In the genomic region with DNA sequence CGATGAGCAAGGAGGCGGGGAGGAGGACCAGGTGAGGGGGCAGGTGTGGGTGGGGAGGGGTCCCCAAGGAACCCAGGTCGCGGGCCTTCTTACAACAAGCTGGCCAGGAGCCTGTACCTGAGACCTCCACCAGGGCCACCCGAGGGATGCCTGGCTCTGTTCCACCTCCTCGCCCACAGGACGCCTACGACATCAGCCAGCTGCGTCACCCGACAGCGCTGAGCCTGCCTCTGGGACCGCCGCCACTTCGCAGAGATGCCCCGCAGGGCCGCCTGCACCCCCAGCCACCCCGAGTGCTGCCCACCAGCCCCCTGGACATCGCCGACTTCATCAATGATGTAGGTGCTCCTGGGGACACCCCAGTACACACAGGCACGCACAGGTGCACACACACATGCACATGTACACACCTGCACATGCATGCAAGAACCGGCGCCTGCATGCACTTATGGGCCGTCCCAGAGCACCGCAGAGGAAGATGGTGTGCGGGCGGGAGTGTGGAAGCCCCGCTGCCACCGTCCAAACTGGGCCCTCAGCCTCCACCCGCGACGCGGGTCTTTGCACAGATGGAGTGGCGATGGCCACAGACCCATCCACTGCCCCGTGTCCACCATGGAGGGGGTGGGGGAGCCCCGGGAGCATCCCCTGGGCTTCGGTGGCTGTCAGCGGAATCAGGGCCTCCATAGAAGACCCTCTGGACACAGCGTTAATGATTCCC, we compare ENCODE assay signal across 17 cellular contexts. TPM values are rescaled to one million over a fixed set of nuclear protein-coding genes. Genes with fewer than 3 reads are reported as not detected.
A peak's percentile ranks its signal among the peaks of the same experiment; 100 is the strongest.
DNase-seq lines count a peak whose midpoint lies in the region; ATAC-seq and TF ChIP-seq lines count a peak whose summit lies in the region.
"Had no signal": no experiment of that assay in that cellular context is flagged by ENCODE, and none has a peak within 500 bp of the region (broad histone marks: within the 10 kb centered on the region; RNA-seq: fewer than 3 reads in every experiment).

No MANE protein-coding gene starts in this region.

- 90% methylated on average over 26 of the region's 38 CpGs for WGBS in hepatocyte (ENCODE audit: low lambda C conversion rate, missing lambda C conversion rate)

- H3K9ac ChIP-seq in HUES6 (ENCODE audit: low read length) = no peak overlapping the region

- H3K4me2 ChIP-seq in hepatocyte = no peak overlapping the region

- CTCF ChIA-PET in MCF 10A (lab: Yijun Ruan, JAX) = interaction anchor here (0.6 kb wide), 1 partner anchor 485 kb away, joined by 3 read pairs; no protein-coding TSS in a partner anchor

- peaks cover 4% of the 10 kb centered on the region for H3K36me3 Mint-ChIP-seq in MCF 10A (ENCODE audit: insufficient read depth, unreplicated experiment)
- no peaks in the 10 kb centered on the region for H3K36me3 Mint-ChIP-seq in stimulated activated naive B cell treated with anti-CD40 and anti-IgM and Interleukin-4, amounts not matched to agents 10 μg/mL and 1 μg/mL and 100 μg/mL, for 72 hours
- H3K36me3 Mint-ChIP-seq: naive thymus-derived CD4-positive, alpha-beta T cell; T-cell had no signal

- no TSS peak for BruUV-seq in MCF 10A (replicated peaks; lab: Mats Ljungman, UMichigan)

- H3K9me2 ChIP-seq in hepatocyte (replicated peaks; ENCODE audit: insufficient read depth) = no peaks in the 10 kb centered on the region

- H4K20me1 ChIP-seq in hepatocyte (ENCODE audit: insufficient read depth, poor library complexity, severe bottlenecking) = no peaks in the 10 kb centered on the region

- H3K4me1 Mint-ChIP-seq in MCF 10A (ENCODE audit: insufficient read depth, unreplicated experiment) = no peaks in the 10 kb centered on the region
- peaks cover 0 to 1% of the 10 kb centered on the region in 2 donors for H3K4me1 Mint-ChIP-seq in stimulated activated naive B cell treated with anti-CD40 and anti-IgM and Interleukin-4, amounts not matched to agents 10 μg/mL and 1 μg/mL and 100 μg/mL, for 72 hours
- H3K4me1 Mint-ChIP-seq: activated CD4-positive, alpha-beta T cell treated with anti-CD3 and anti-CD28 coated beads, Interleukin-2, amount 10 ng/mL, durations not matched to agents 24 days and 14 days had no signal

- TF ChIP-seq CTCF in breast epithelium (IDR thresholded peaks at IDR 0.05) = no peak
- no peak for TF ChIP-seq CTCF in MCF 10A (IDR thresholded peaks at IDR 0.05; ENCODE audit: unreplicated experiment)
- TF ChIP-seq CTCF in hepatocyte (IDR thresholded peaks at IDR 0.05; ENCODE audit: poor library complexity) = no peak

- no peaks in the 10 kb centered on the region for H3K36me3 ChIP-seq in breast epithelium
- no peaks in the 10 kb centered on the region for H3K36me3 ChIP-seq in HUES6 (ENCODE audit: control insufficient read depth, insufficient read depth, low read length)
- no peaks in the 10 kb centered on the region for H3K36me3 ChIP-seq in hepatocyte (replicated peaks; ENCODE audit: insufficient read depth, low read depth)
- no peaks in the 10 kb centered on the region for H3K36me3 ChIP-seq in effector memory CD4-positive, alpha-beta T cell (ENCODE audit: control insufficient read depth, insufficient read depth, low read length)
- H3K36me3 ChIP-seq: sigmoid colon had no signal

- peak overlapping the region in 2 of 3 donors; percentile 13 to 42 for H3K4me3 ChIP-seq in breast epithelium
- peak overlapping the region; percentile 55 for H3K4me3 ChIP-seq in HUES6 (ENCODE audit: low read depth, low read length)
- no peak overlapping the region for H3K4me3 ChIP-seq in hepatocyte
- H3K4me3 ChIP-seq in effector memory CD4-positive, alpha-beta T cell (ENCODE audit: insufficient read depth, low read depth, low read length, poor library complexity, severe bottlenecking) = no peak overlapping the region
- H3K4me3 ChIP-seq: body of pancreas, gastrocnemius medialis, sigmoid colon had no signal

- POLR2A ChIA-PET in MCF 10A (lab: Yijun Ruan, JAX) = no interaction called here

- intact Hi-C loops in breast epithelium (cut with DNase I; ENCODE audit: low total_unique reads) = no loop called here
- intact Hi-C loops in MCF 10A (cut with micrococcal nuclease) = no loop called here

- no peaks in the 10 kb centered on the region for H3K27me3 Mint-ChIP-seq in MCF 10A (ENCODE audit: insufficient read depth, unreplicated experiment)
- peaks cover 14 to 35% of the 10 kb centered on the region in 2 donors for H3K27me3 Mint-ChIP-seq in stimulated activated naive B cell treated with anti-CD40 and anti-IgM and Interleukin-4, amounts not matched to agents 10 μg/mL and 1 μg/mL and 100 μg/mL, for 72 hours
- H3K27me3 Mint-ChIP-seq: activated CD4-positive, alpha-beta T cell treated with anti-CD3 and anti-CD28 coated beads, Interleukin-2, amount 10 ng/mL, durations not matched to agents 24 days and 14 days; stimulated activated naive CD8-positive, alpha-beta T cell treated with anti-CD3 and anti-CD28 coated beads, Interleukin-15, Interleukin-2, amounts not matched to agents 100 ng/mL and 50 ng/mL, for 24 hours had no signal

- H3K27ac ChIP-seq in breast epithelium (no peak overlapping the region), HUES6 (ENCODE audit: low read depth, low read length) (no peak overlapping the region), hepatocyte (no peak overlapping the region)
- no peak overlapping the region for H3K27ac ChIP-seq in effector memory CD4-positive, alpha-beta T cell (ENCODE audit: insufficient read depth, low read length, poor library complexity, severe bottlenecking)
- H3K27ac ChIP-seq: gastrocnemius medialis, sigmoid colon had no signal

- no peak for TF ChIP-seq POLR2A in breast epithelium (IDR thresholded peaks at IDR 0.05)

- no peak overlapping the region for H3K27ac Mint-ChIP-seq in MCF 10A (ENCODE audit: low read depth, unreplicated experiment)
- no peak overlapping the region for H3K27ac Mint-ChIP-seq in stimulated activated naive B cell treated with anti-CD40 and anti-IgM and Interleukin-4, amounts not matched to agents 10 μg/mL and 1 μg/mL and 100 μg/mL, for 72 hours
- H3K27ac Mint-ChIP-seq: activated CD4-positive, alpha-beta T cell treated with anti-CD3 and anti-CD28 coated beads, Interleukin-2, amount 10 ng/mL, durations not matched to agents 24 days and 14 days; activated T-helper 2 cell treated with anti-CD3 and anti-CD28 coated beads, Interferon-gamma antibody, Interleukin-2, Interleukin-4, amounts not matched to agents 10 μg/mL and 5 μg/mL and 100 μg/mL, durations not matched to agents 14 hours and 24 hours and 36 hours; naive thymus-derived CD4-positive, alpha-beta T cell; stimulated activated naive CD8-positive, alpha-beta T cell treated with anti-CD3 and anti-CD28 coated beads, Interleukin-15, Interleukin-2, amounts not matched to agents 100 ng/mL and 50 ng/mL, for 24 hours; T-cell had no signal

- no peaks in the 10 kb centered on the region for H3K79me2 ChIP-seq in hepatocyte

- H3K27me3 ChIP-seq in breast epithelium (peaks cover 2 to 21% of the 10 kb centered on the region in 2 donors), HUES6 (ENCODE audit: control insufficient read depth, insufficient read depth, low read length) (peaks cover 52% of the 10 kb centered on the region), hepatocyte (no peaks in the 10 kb centered on the region)
- no peaks in the 10 kb centered on the region for H3K27me3 ChIP-seq in effector memory CD4-positive, alpha-beta T cell (replicated peaks; ENCODE audit: control insufficient read depth, insufficient read depth, low read length, poor library complexity, severe bottlenecking)

- H2AFZ ChIP-seq in hepatocyte = no peak overlapping the region

- no peak overlapping the region for H3K4me3 Mint-ChIP-seq in MCF 10A (ENCODE audit: unreplicated experiment)
- H3K4me3 Mint-ChIP-seq in stimulated activated naive B cell treated with anti-CD40 and anti-IgM and Interleukin-4, amounts not matched to agents 10 μg/mL and 1 μg/mL and 100 μg/mL, for 72 hours = peak overlapping the region; percentile 25 to 35
- H3K4me3 Mint-ChIP-seq: activated CD4-positive, alpha-beta T cell treated with anti-CD3 and anti-CD28 coated beads, Interleukin-2, amount 10 ng/mL, durations not matched to agents 24 days and 14 days; stimulated activated naive CD8-positive, alpha-beta T cell treated with anti-CD3 and anti-CD28 coated beads, Interleukin-15, Interleukin-2, amounts not matched to agents 100 ng/mL and 50 ng/mL, for 24 hours had no signal

- ATAC-seq in stimulated activated naive B cell treated with anti-CD40 and anti-IgM and Interleukin-4, amounts not matched to agents 10 μg/mL and 1 μg/mL and 100 μg/mL, for 72 hours (replicated peaks) = no peak
- ATAC-seq in HG03460 (IDR thresholded peaks at IDR 0.05; ENCODE audit: unreplicated experiment) = no peak

- no peaks in the 10 kb centered on the region for H3K9me3 Mint-ChIP-seq in MCF 10A (ENCODE audit: unreplicated experiment)
- H3K9me3 Mint-ChIP-seq in stimulated activated naive B cell treated with anti-CD40 and anti-IgM and Interleukin-4, amounts not matched to agents 10 μg/mL and 1 μg/mL and 100 μg/mL, for 72 hours = no peaks in the 10 kb centered on the region
- H3K9me3 Mint-ChIP-seq: activated CD4-positive, alpha-beta T cell treated with anti-CD3 and anti-CD28 coated beads, Interleukin-2, amount 10 ng/mL, durations not matched to agents 24 days and 14 days; activated T-helper 2 cell treated with anti-CD3 and anti-CD28 coated beads, Interferon-gamma antibody, Interleukin-2, Interleukin-4, amounts not matched to agents 10 μg/mL and 5 μg/mL and 100 μg/mL, durations not matched to agents 14 hours and 24 hours and 36 hours; stimulated activated naive CD8-positive, alpha-beta T cell treated with anti-CD3 and anti-CD28 coated beads, Interleukin-15, Interleukin-2, amounts not matched to agents 100 ng/mL and 50 ng/mL, for 24 hours; T-cell had no signal

- DNase-seq in breast epithelium (ENCODE audit: low spot score in 2 of 2) = no peak
- no peak for DNase-seq in MCF 10A (ENCODE audit: unreplicated experiment)
- peak; percentile 3 for DNase-seq in hepatocyte (ENCODE audit: low spot score)
- no peak for DNase-seq in stimulated activated naive B cell treated with anti-CD40 and anti-IgM and Interleukin-4, amounts not matched to agents 10 μg/mL and 1 μg/mL and 100 μg/mL, for 72 hours
- DNase-seq in superior temporal gyrus (ENCODE audit: extremely low spot score) = no peak
- no peak for DNase-seq in effector memory CD4-positive, alpha-beta T cell
- DNase-seq: gastrocnemius medialis, sigmoid colon had no signal

- H3K4me1 ChIP-seq in breast epithelium (peaks cover 0 to 4% of the 10 kb centered on the region in 2 donors), HUES6 (ENCODE audit: control insufficient read depth, insufficient read depth, low read length) (no peaks in the 10 kb centered on the region), hepatocyte (ENCODE audit: insufficient read depth) (peaks cover 6% of the 10 kb centered on the region)
- peaks cover 4% of the 10 kb centered on the region for H3K4me1 ChIP-seq in effector memory CD4-positive, alpha-beta T cell (ENCODE audit: control insufficient read depth, insufficient read depth, low read length, poor library complexity, severe bottlenecking)
- H3K4me1 ChIP-seq: gastrocnemius medialis had no signal

- H3K9me3 ChIP-seq in breast epithelium = no peaks in the 10 kb centered on the region
- peaks cover 4% of the 10 kb centered on the region; the same call in 1 of the 2 replicates for H3K9me3 ChIP-seq in HUES6 (ENCODE audit: control insufficient read depth, insufficient read depth, low read depth, low read length)
- H3K9me3 ChIP-seq in hepatocyte (ENCODE audit: low read depth) = no peaks in the 10 kb centered on the region
- no peaks in the 10 kb centered on the region for H3K9me3 ChIP-seq in effector memory CD4-positive, alpha-beta T cell (ENCODE audit: control insufficient read depth, low read length)
- H3K9me3 ChIP-seq: body of pancreas, gastrocnemius medialis, sigmoid colon had no signal

RNA-seq across cellular contexts. Expression of a gene that starts 6.6 kb away (rescaled TPM):
- total RNA-seq in breast epithelium = not detected
- total RNA-seq in MCF 10A (2022) = not detected in 2 replicates
- 1.6 and 2.2 TPM in 2 replicates for total RNA-seq in hepatocyte
- 1.4 and 12.1 TPM in 2 replicates for polyA plus RNA-seq in hepatocyte
- total RNA-seq: gastrocnemius medialis, sigmoid colon had no signal

RNA-seq across cellular contexts. Expression of a gene that starts 22.2 kb away (rescaled TPM):
- total RNA-seq in breast epithelium (not detected), MCF 10A (2022) (not detected in 2 replicates), hepatocyte (0.13 TPM in 1 of 2 replicates, not detected in the other)
- 0.12 and 0.47 TPM in 2 replicates for polyA plus RNA-seq in hepatocyte
- total RNA-seq: activated CD4-positive, alpha-beta T cell treated with anti-CD3 and anti-CD28 coated beads, Interleukin-2, amount 10 ng/mL, durations not matched to agents 24 days and 14 days; activated T-helper 2 cell treated with anti-CD3 and anti-CD28 coated beads, Interferon-gamma antibody, Interleukin-2, Interleukin-4, amounts not matched to agents 10 μg/mL and 5 μg/mL and 100 μg/mL, durations not matched to agents 14 hours and 24 hours and 36 hours; left colon; naive thymus-derived CD4-positive, alpha-beta T cell; sigmoid colon had no signal
- polyA plus RNA-seq: naive thymus-derived CD4-positive, alpha-beta T cell had no signal

RNA-seq across cellular contexts. Expression of a gene that starts 23.8 kb away (rescaled TPM):
- total RNA-seq in breast epithelium (10 to 100 TPM; 10.1 to 20.9 (median 12.5) TPM), MCF 10A (2022) (13.5 and 15.8 TPM in 2 replicates), hepatocyte (2.9 and 6.4 TPM in 2 replicates)
- polyA plus RNA-seq in hepatocyte = 1.3 and 3.6 TPM in 2 replicates

Comparison
In these comparisons a context has a peak if more than half of its experiments do, and no peak if none do; other contexts are left out.
1. H3K4me3 ChIP-seq: peak in breast epithelium (2 of 3) and HUES6 (single experiment); none in hepatocyte (single experiment) and effector memory CD4-positive, alpha-beta T cell (single experiment).